ENCODE assay signal across 8 cellular contexts in genomic region chr7:6008668-6009611, GRCh38. TPM values are rescaled to one million over a fixed set of nuclear protein-coding genes. Genes with fewer than 3 reads are reported as not detected.
DNase-seq lines count a peak whose midpoint lies in the region; ATAC-seq and TF ChIP-seq lines count a peak whose summit lies in the region.

Gene AIMP2, plus strand, starts transcription at chr7:6009272. Its CDS starts 92 bp downstream, at chr7:6009364.
Gene PMS2, minus strand, starts transcription at chr7:6009049. Its CDS starts 30 bp downstream, at chr7:6009019.

- H3K36me3 ChIP-seq in BLaER1 treated with 17β-estradiol and CSF1 and Interleukin-3, amounts not matched to agents 10 nM and 100 nM, result peaks cover 13 to 54% (median 41%) of the 10 kb centered on the region in 11 experiments
- H3K36me3 ChIP-seq in colonic mucosa, result no peaks in the 10 kb centered on the region

- no peaks in the 10 kb centered on the region for H3K9me3 ChIP-seq in BLaER1 treated with 17β-estradiol and CSF1 and Interleukin-3, amounts not matched to agents 10 nM and 100 nM (replicated peaks in 1 of 11)
- no peaks in the 10 kb centered on the region for H3K9me3 ChIP-seq in colonic mucosa

- no peaks in the 10 kb centered on the region for H3K27me3 ChIP-seq in BLaER1 treated with 17β-estradiol and CSF1 and Interleukin-3, amounts not matched to agents 10 nM and 100 nM
- H3K27me3 ChIP-seq in colonic mucosa (no peaks in the 10 kb centered on the region), layer of hippocampus (ENCODE audit: control insufficient read depth, insufficient read depth, low read length) (no peaks in the 10 kb centered on the region)

- peak; percentile 94 for ATAC-seq in HG03460 (IDR thresholded peaks at IDR 0.05; ENCODE audit: unreplicated experiment)

- H3K4me2 ChIP-seq in BLaER1 treated with 17β-estradiol and CSF1 and Interleukin-3, amounts not matched to agents 10 nM and 100 nM, result peak within 1 kb of the TSS; percentile 83 to 97 (median 92)

- H3K9ac ChIP-seq in BLaER1 treated with 17β-estradiol and CSF1 and Interleukin-3, amounts not matched to agents 10 nM and 100 nM, result peak within 1 kb of the TSS; percentile 85 to 95 (median 90)
- peak within 1 kb of the TSS; percentile 79 to 88 for H3K9ac ChIP-seq in colonic mucosa (ENCODE audit: low read depth in 2 of 2, low read length in 2 of 2)

- peak within 1 kb of the TSS; percentile 73 to 94 (median 82) for H3K4me3 ChIP-seq in BLaER1 treated with 17β-estradiol and CSF1 and Interleukin-3, amounts not matched to agents 10 nM and 100 nM
- H3K4me3 ChIP-seq in colonic mucosa, result peak within 1 kb of the TSS; percentile 57

- intact Hi-C loops in colonic mucosa (cut with DNase I), result no loop called here

- peak; percentile 74 for DNase-seq in GM19240 (ENCODE audit: insufficient read length, low spot score)
- peak; percentile 97 to 99 for DNase-seq in NCI-H526 (lab: John Stamatoyannopoulos, UW)
- peak; percentile 98 for DNase-seq in activated CD4-positive, alpha-beta T cell treated with anti-CD3 and anti-CD28 coated beads for 48 hours
- DNase-seq in colonic mucosa, result peak; percentile 100
- peak; percentile 92 for DNase-seq in stimulated activated CD4-positive, alpha-beta T cell treated with anti-CD3 and anti-CD28 coated beads, Interleukin-1b, Interleukin-23, amount 100 ng/mL, for 4 hours (ENCODE audit: low read depth in 2 of 2)

- H3K27ac ChIP-seq in BLaER1 treated with 17β-estradiol and CSF1 and Interleukin-3, amounts not matched to agents 10 nM and 100 nM, result peak within 1 kb of the TSS; percentile 69 to 94 (median 88)
- H3K27ac ChIP-seq in colonic mucosa, result peak within 1 kb of the TSS; percentile 79
- peak within 1 kb of the TSS; percentile 95 for H3K27ac ChIP-seq in layer of hippocampus (ENCODE audit: low read depth, low read length)

- TF ChIP-seq CTCF in colonic mucosa (IDR thresholded peaks at IDR 0.05), result no peak

- peaks cover 0 to 35% (median 7%) of the 10 kb centered on the region in 11 experiments; a peak in 9 of 22 replicates for H4K20me1 ChIP-seq in BLaER1 treated with 17β-estradiol and CSF1 and Interleukin-3, amounts not matched to agents 10 nM and 100 nM

- peaks cover 26 to 49% (median 38%) of the 10 kb centered on the region in 10 experiments for H3K4me1 ChIP-seq in BLaER1 treated with 17β-estradiol and CSF1 and Interleukin-3, amounts not matched to agents 10 nM and 100 nM
- peaks cover 3% of the 10 kb centered on the region for H3K4me1 ChIP-seq in colonic mucosa

RNA-seq across cellular contexts. Expression of gene AIMP2, which starts in this region (rescaled TPM):
- total RNA-seq in colonic mucosa, result 10 to 100 TPM; 31.8 to 60.3 TPM

RNA-seq across cellular contexts. Expression of gene PMS2, which starts in this region (rescaled TPM):
- 1 to 10 TPM; 9.3 to 9.9 TPM for total RNA-seq in colonic mucosa

Comparison
In these comparisons a context has a peak if more than half of its experiments do, and no peak if none do; other contexts are left out.
1. Peak in every context shown above with its lines: DNase-seq, ATAC-seq, H3K4me3 ChIP-seq and H3K27ac ChIP-seq.